In genomic region chr6:30599625-30600324, GRCh38 we compare ENCODE assay signal across 16 cellular contexts. TPM values are rescaled to one million over a fixed set of nuclear protein-coding genes. Genes with fewer than 3 reads are reported as not detected.
A peak's percentile ranks its signal among the peaks of the same experiment; 100 is the strongest.
DNase-seq lines count a peak whose midpoint lies in the region; ATAC-seq and TF ChIP-seq lines count a peak whose summit lies in the region.
"Had no signal": no experiment of that assay in that cellular context is flagged by ENCODE, and none has a peak within 500 bp of the region (broad histone marks: within the 10 kb centered on the region; RNA-seq: fewer than 3 reads in every experiment).

No MANE protein-coding gene starts in this region.

- POLR2A ChIA-PET in activated CD4-positive, alpha-beta T cell treated with anti-CD3 and anti-CD28 coated beads, Interleukin-2, amount 10 ng/mL, durations not matched to agents 7 days and 5 days (lab: Charles Lee) = interaction anchor here (0.6 kb wide), 1 partner anchor 12 kb away, joined by 7 read pairs; no protein-coding TSS in a partner anchor
- POLR2A ChIA-PET in HEK293 (lab: Yijun Ruan, JAX) = interaction anchor here (0.6 to 14.9 kb wide), 5 partner anchors 11 to 122 kb away, joined by 3 to 197 read pairs (median 4); partner anchors contain the start of gene ABCF1

- no peak overlapping the region for H2AFZ ChIP-seq in neural progenitor cell (replicated peaks)

- H3K27me3 Mint-ChIP-seq in activated CD4-positive, alpha-beta T cell treated with anti-CD3 and anti-CD28 coated beads, Interleukin-2, amount 10 ng/mL, durations not matched to agents 7 days and 5 days = no peaks in the 10 kb centered on the region
- peaks cover 3% of the 10 kb centered on the region for H3K27me3 Mint-ChIP-seq in neural progenitor cell (ENCODE audit: insufficient read depth, low read depth)
- H3K27me3 Mint-ChIP-seq: activated T-helper 17 cell treated with anti-CD3 and anti-CD28 coated beads, Interleukin-2, amount 50 U/mL, for 72 hours had no signal

- H3K79me2 ChIP-seq in neural progenitor cell (ENCODE audit: low read depth) = no peaks in the 10 kb centered on the region

- DNase-seq in activated CD4-positive, alpha-beta T cell treated with anti-CD3 and anti-CD28 coated beads, Interleukin-2, amount 10 ng/mL, durations not matched to agents 7 days and 5 days = no peak
- no peak for DNase-seq in activated CD4-positive, alpha-beta T cell treated with anti-CD3 and anti-CD28 coated beads for 4 hours
- DNase-seq in dermis blood vessel endothelial cell (peak; percentile 49), neural progenitor cell (ENCODE audit: low spot score) (no peak), foreskin melanocyte (no peak)
- no peak for DNase-seq in stimulated activated CD4-positive, alpha-beta T cell treated with anti-CD3 and anti-CD28 coated beads, Interleukin-1b, Interleukin-23, amount 100 ng/mL, for 48 hours
- DNase-seq: amniotic stem cell; H7; Kasumi-1; stimulated activated CD4-positive, alpha-beta T cell treated with anti-CD3 and anti-CD28 coated beads, Interleukin-4, amount 100 ng/mL, for 24 hours; tibial artery had no signal

- H3K4me1 ChIP-seq in HEK293 (ENCODE audit: control insufficient read depth, insufficient read depth, low read length) = no peaks in the 10 kb centered on the region
- H3K4me1 ChIP-seq in neural progenitor cell = no peaks in the 10 kb centered on the region
- H3K4me1 ChIP-seq: left lung, tibial artery had no signal

- peaks cover 19% of the 10 kb centered on the region for H3K4me1 Mint-ChIP-seq in activated CD4-positive, alpha-beta T cell treated with anti-CD3 and anti-CD28 coated beads, Interleukin-2, amount 10 ng/mL, durations not matched to agents 7 days and 5 days
- H3K4me1 Mint-ChIP-seq in neural progenitor cell = peaks cover 7% of the 10 kb centered on the region

- peaks cover 80% of the 10 kb centered on the region for H3F3A ChIP-seq in neural progenitor cell (ENCODE audit: low read depth)

- H4K20me1 ChIP-seq in neural progenitor cell (ENCODE audit: low read depth) = peaks cover 21% of the 10 kb centered on the region

- H3K36me3 Mint-ChIP-seq in activated CD4-positive, alpha-beta T cell treated with anti-CD3 and anti-CD28 coated beads, Interleukin-2, amount 10 ng/mL, durations not matched to agents 7 days and 5 days (ENCODE audit: low read depth) = peaks cover 33% of the 10 kb centered on the region
- peaks cover 37% of the 10 kb centered on the region for H3K36me3 Mint-ChIP-seq in neural progenitor cell

- no peak overlapping the region for H3K4me3 Mint-ChIP-seq in activated CD4-positive, alpha-beta T cell treated with anti-CD3 and anti-CD28 coated beads, Interleukin-2, amount 10 ng/mL, durations not matched to agents 7 days and 5 days
- H3K4me3 Mint-ChIP-seq in neural progenitor cell = no peak overlapping the region
- H3K4me3 Mint-ChIP-seq: activated T-helper 17 cell treated with anti-CD3 and anti-CD28 coated beads, Interleukin-2, amount 50 U/mL, for 72 hours; CD14-positive monocyte had no signal

- TF ChIP-seq CTCF in HEK293 (tag by site-specific recombination; IDR thresholded peaks at IDR 0.05) (no peak), neural progenitor cell (IDR thresholded peaks at IDR 0.05) (no peak)

- H3K4me3 ChIP-seq in HEK293 (ENCODE audit: low read depth, low read length) = no peak overlapping the region
- H3K4me3 ChIP-seq in neural progenitor cell = no peak overlapping the region
- H3K4me3 ChIP-seq: left lung, tibial artery had no signal

- CTCF ChIA-PET in activated CD4-positive, alpha-beta T cell treated with anti-CD3 and anti-CD28 coated beads, Interleukin-2, amount 10 ng/mL, durations not matched to agents 7 days and 5 days (lab: Charles Lee) = interaction anchor here (0.8 to 4.9 kb wide), 9 partner anchors 13 to 118 kb away, joined by 3 to 17 read pairs (median 4); no protein-coding TSS in a partner anchor
- CTCF ChIA-PET in HEK293 (lab: Yijun Ruan, JAX) = interaction anchor here (0.6 to 9.8 kb wide), 11 partner anchors 11 to 488 kb away, joined by 3 to 121 read pairs (median 5); no protein-coding TSS in a partner anchor

- ATAC-seq in HG03442 (IDR thresholded peaks at IDR 0.05; ENCODE audit: unreplicated experiment) = no peak
- ATAC-seq: activated T-helper 17 cell treated with anti-CD3 and anti-CD28 coated beads, Interleukin-2, amount 50 U/mL, for 72 hours; left lung had no signal

- peak overlapping the region; percentile 36 for H3K27ac Mint-ChIP-seq in activated CD4-positive, alpha-beta T cell treated with anti-CD3 and anti-CD28 coated beads, Interleukin-2, amount 10 ng/mL, durations not matched to agents 7 days and 5 days
- no peak overlapping the region for H3K27ac Mint-ChIP-seq in neural progenitor cell
- H3K27ac Mint-ChIP-seq: activated T-helper 17 cell treated with anti-CD3 and anti-CD28 coated beads, Interleukin-2, amount 50 U/mL, for 72 hours had no signal

- no peak overlapping the region for H3K9ac ChIP-seq in neural progenitor cell

- no peak overlapping the region for H3K4me2 ChIP-seq in neural progenitor cell

- 0 out of 2 replicates have a peak overlapping the region, but pooled peaks have one; percentile 2 for H3K27ac ChIP-seq in HEK293 (ENCODE audit: extremely low read depth, low read depth, low read length)
- H3K27ac ChIP-seq in neural progenitor cell = peak overlapping the region; percentile 77
- H3K27ac ChIP-seq: left lung, tibial artery had no signal

- H3K9me3 ChIP-seq in HEK293 (ENCODE audit: control insufficient read depth, insufficient read depth, low read depth, low read length) (no peaks in the 10 kb centered on the region), neural progenitor cell (ENCODE audit: low read depth) (no peaks in the 10 kb centered on the region)
- H3K9me3 ChIP-seq: left lung, tibial artery had no signal

- H3K36me3 ChIP-seq in HEK293 (ENCODE audit: control insufficient read depth in 2 of 2, insufficient read depth in 1 of 2, low read length in 2 of 2) = peaks cover 34 to 57% of the 10 kb centered on the region in 2 experiments
- H3K36me3 ChIP-seq in neural progenitor cell = peaks cover 4% of the 10 kb centered on the region

- H3K27me3 ChIP-seq in neural progenitor cell = no peaks in the 10 kb centered on the region
- H3K27me3 ChIP-seq: left lung, tibial artery had no signal

- H3K9me3 Mint-ChIP-seq in activated CD4-positive, alpha-beta T cell treated with anti-CD3 and anti-CD28 coated beads, Interleukin-2, amount 10 ng/mL, durations not matched to agents 7 days and 5 days = no peaks in the 10 kb centered on the region
- H3K9me3 Mint-ChIP-seq in neural progenitor cell = no peaks in the 10 kb centered on the region
- H3K9me3 Mint-ChIP-seq: activated T-helper 17 cell treated with anti-CD3 and anti-CD28 coated beads, Interleukin-2, amount 50 U/mL, for 72 hours; CD14-positive monocyte had no signal

TF ChIP-seq in HEK293, 187 proteins besides CTCF, POLR2A, EP300 and RAD21:
- TF ChIP-seq ZNF600 (tag by site-specific recombination; IDR thresholded peaks at IDR 0.05) (peak; percentile 47; the same call in 1 of the 2 replicates), IKZF3 (tag by site-specific recombination; IDR thresholded peaks at IDR 0.05) (0 out of 2 replicates have a peak, but pooled peaks have one; percentile 11), ZNF623 (tag by site-specific recombination; IDR thresholded peaks at IDR 0.05) (no peak)
TF ChIP-seq in HEK293: peak in this region for 2.

RNA-seq across cellular contexts. Expression of gene PPP1R10, which starts 17.3 kb away (rescaled TPM):
- total RNA-seq in activated CD4-positive, alpha-beta T cell treated with anti-CD3 and anti-CD28 coated beads, Interleukin-2, amount 10 ng/mL, durations not matched to agents 7 days and 5 days = 100 to 1,000 TPM in 1 of 2 experiments, 10 to 100 TPM in 1; 99.1 to 117 TPM
- 19.4 and 20.0 TPM in 2 replicates for total RNA-seq in dermis blood vessel endothelial cell
- 38.6 and 46.4 TPM in 2 replicates for total RNA-seq in neural progenitor cell (ENCODE audit: low replicate concordance)

RNA-seq across cellular contexts. Expression of gene MRPS18B, which starts 17.9 kb away (rescaled TPM):
- 10 to 100 TPM; 41.4 to 44.4 TPM for total RNA-seq in activated CD4-positive, alpha-beta T cell treated with anti-CD3 and anti-CD28 coated beads, Interleukin-2, amount 10 ng/mL, durations not matched to agents 7 days and 5 days
- total RNA-seq in dermis blood vessel endothelial cell = 37.9 and 41.0 TPM in 2 replicates
- 18.5 and 32.1 TPM in 2 replicates for total RNA-seq in neural progenitor cell (ENCODE audit: low replicate concordance)

RNA-seq across cellular contexts. Expression of gene ATAT1, which starts 26.9 kb away (rescaled TPM):
- total RNA-seq in activated CD4-positive, alpha-beta T cell treated with anti-CD3 and anti-CD28 coated beads, Interleukin-2, amount 10 ng/mL, durations not matched to agents 7 days and 5 days = 1 to 10 TPM; 8.3 to 9.7 TPM
- 3.4 and 3.7 TPM in 2 replicates for total RNA-seq in dermis blood vessel endothelial cell
- total RNA-seq in neural progenitor cell (ENCODE audit: low replicate concordance) = 17.9 and 18.7 TPM in 2 replicates

RNA-seq across cellular contexts. Expression of gene ABCF1, which starts 28.5 kb away (rescaled TPM):
- 10 to 100 TPM; 72.2 to 78.0 TPM for total RNA-seq in activated CD4-positive, alpha-beta T cell treated with anti-CD3 and anti-CD28 coated beads, Interleukin-2, amount 10 ng/mL, durations not matched to agents 7 days and 5 days
- total RNA-seq in dermis blood vessel endothelial cell (49.5 and 70.3 TPM in 2 replicates), neural progenitor cell (ENCODE audit: low replicate concordance) (43.9 and 56.0 TPM in 2 replicates)

RNA-seq across cellular contexts. Expression of gene PRR3, which starts 42.7 kb away (rescaled TPM):
- 10 to 100 TPM; 16.0 to 22.2 TPM for total RNA-seq in activated CD4-positive, alpha-beta T cell treated with anti-CD3 and anti-CD28 coated beads, Interleukin-2, amount 10 ng/mL, durations not matched to agents 7 days and 5 days
- total RNA-seq in dermis blood vessel endothelial cell (2.9 and 3.5 TPM in 2 replicates), neural progenitor cell (ENCODE audit: low replicate concordance) (13.7 and 18.6 TPM in 2 replicates)
